In genomic region chr18:79309572-79310278, GRCh38 we compare ENCODE assay signal across 14 cellular contexts.
"Had no signal": no experiment of that assay in that cellular context is flagged by ENCODE, and none has a peak within 500 bp of the region (broad histone marks: within the 10 kb centered on the region; RNA-seq: fewer than 3 reads in every experiment).

No MANE protein-coding gene starts in this region.

- H3K4me3 ChIP-seq: lung, neural progenitor cell had no signal

- H2AFZ ChIP-seq: neural progenitor cell had no signal

- H3K4me1 ChIP-seq: neural progenitor cell had no signal

- H3K9me3 Mint-ChIP-seq: activated naive CD4-positive, alpha-beta T cell treated with anti-CD3 and anti-CD28 coated beads, Interleukin-2, amount 50 U/mL, for 72 hours; central memory CD8-positive, alpha-beta T cell; mesothelial cell of epicardium; neural progenitor cell; stimulated activated memory B cell treated with anti-CD40 and anti-IgM and Interleukin-4, amounts not matched to agents 10 μg/mL and 1 μg/mL and 100 μg/mL, for 72 hours had no signal

- ATAC-seq: activated naive CD4-positive, alpha-beta T cell treated with anti-CD3 and anti-CD28 coated beads, Interleukin-2, amount 50 U/mL, for 72 hours; activated T-cell treated with anti-CD3 and anti-CD28 coated beads, Interleukin-2, amount 50 U/mL, for 4 hours; stimulated activated memory B cell treated with anti-CD40 and anti-IgM and Interleukin-4, amounts not matched to agents 10 μg/mL and 1 μg/mL and 100 μg/mL, for 72 hours had no signal

- H3K27ac Mint-ChIP-seq: mesothelial cell of epicardium; stimulated activated memory B cell treated with anti-CD40 and anti-IgM and Interleukin-4, amounts not matched to agents 10 μg/mL and 1 μg/mL and 100 μg/mL, for 72 hours had no signal

- H3K9ac ChIP-seq: neural progenitor cell had no signal

- H3K27me3 Mint-ChIP-seq: central memory CD8-positive, alpha-beta T cell; stimulated activated memory B cell treated with anti-CD40 and anti-IgM and Interleukin-4, amounts not matched to agents 10 μg/mL and 1 μg/mL and 100 μg/mL, for 72 hours had no signal

- H3K27ac ChIP-seq: brain microvascular endothelial cell, neural progenitor cell, WERI-Rb-1 had no signal

- H3K27me3 ChIP-seq: brain microvascular endothelial cell, neural progenitor cell had no signal

- H3K4me1 Mint-ChIP-seq: mesothelial cell of epicardium had no signal

- H3K4me3 Mint-ChIP-seq: activated T-cell treated with anti-CD3 and anti-CD28 coated beads, Interleukin-2, amount 50 U/mL, for 4 hours; central memory CD8-positive, alpha-beta T cell; mesothelial cell of epicardium; neural progenitor cell; stimulated activated memory B cell treated with anti-CD40 and anti-IgM and Interleukin-4, amounts not matched to agents 10 μg/mL and 1 μg/mL and 100 μg/mL, for 72 hours had no signal

- H3K4me2 ChIP-seq: neural progenitor cell had no signal

- DNase-seq: activated CD4-positive, alpha-beta T cell treated with anti-CD3 and anti-CD28 coated beads, Interleukin-2, amount 50 U/mL, for 48 hours; activated effector memory CD4-positive, alpha-beta T cell treated with anti-CD3 and anti-CD28 coated beads, Interleukin-2, amount 50 U/mL, for 16 hours; activated T-cell treated with anti-CD3 and anti-CD28 coated beads, Interleukin-2, amount 50 U/mL, for 4 hours; amygdala; brain microvascular endothelial cell; cortex of kidney; effector CD8-positive, alpha-beta T cell; WERI-Rb-1 had no signal
